In the genomic region with DNA sequence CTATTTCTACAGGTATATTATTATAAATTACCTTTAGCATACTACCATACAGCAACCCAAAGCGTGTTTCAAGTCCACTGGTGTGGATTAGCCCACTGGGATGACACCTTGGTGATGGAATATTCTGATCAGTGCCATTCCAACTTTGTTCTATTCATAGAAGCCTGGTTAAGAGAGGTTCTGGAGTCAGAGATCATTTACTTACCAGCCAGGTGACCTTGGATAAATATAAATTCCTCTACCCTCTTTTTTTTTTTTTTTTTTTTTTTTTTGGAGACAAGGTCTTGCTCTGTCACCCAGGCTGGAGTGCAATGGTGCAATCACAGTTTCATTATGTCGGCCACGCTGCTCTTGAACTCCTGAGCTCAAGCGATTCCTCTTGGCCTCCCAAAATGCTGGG, we compare ENCODE assay signal across 31 cellular contexts. TPM values are rescaled to one million over a fixed set of nuclear protein-coding genes. Genes with fewer than 3 reads are reported as not detected.
"Had no signal": no experiment of that assay in that cellular context is flagged by ENCODE, and none has a peak within 500 bp of the region (broad histone marks: within the 10 kb centered on the region; RNA-seq: fewer than 3 reads in every experiment).

A gene (minus strand): TSS at position 101 of the 400 bp plus-strand sequence. CDS start 11,500 bp downstream, outside the sequence.

- ATAC-seq: stimulated activated effector memory CD8-positive, alpha-beta T cell treated with anti-CD3 and anti-CD28 coated beads, Interleukin-12 subunit alpha, Interleukin-12 subunit beta, amount 100 ng/mL, for 72 hours; stimulated activated memory B cell treated with anti-CD40 and anti-IgM and Interleukin-4, amounts not matched to agents 10 μg/mL and 1 μg/mL and 100 μg/mL, for 72 hours; stimulated activated naive B cell treated with anti-CD40 and anti-IgM and Interleukin-4, amounts not matched to agents 10 μg/mL and 1 μg/mL and 100 μg/mL, for 72 hours; stimulated activated naive CD8-positive, alpha-beta T cell treated with anti-CD3 and anti-CD28 coated beads, Interleukin-15, amount 100 ng/mL, for 72 hours; stimulated activated naive CD8-positive, alpha-beta T cell treated with anti-CD3 and anti-CD28 coated beads, Interleukin-15, Interleukin-2, amounts not matched to agents 100 U/mL and 50 U/mL, for 24 hours; upper lobe of right lung had no signal

- H3K9me3 ChIP-seq: suprapubic skin, thoracic aorta, thyroid gland, upper lobe of right lung, uterus, vagina had no signal

- H3K27me3 Mint-ChIP-seq: stimulated activated memory B cell treated with anti-CD40 and anti-IgM and Interleukin-4, amounts not matched to agents 10 μg/mL and 1 μg/mL and 100 μg/mL, for 72 hours; stimulated activated naive B cell treated with anti-CD40 and anti-IgM and Interleukin-4, amounts not matched to agents 10 μg/mL and 1 μg/mL and 100 μg/mL, for 72 hours; stimulated activated naive CD8-positive, alpha-beta T cell treated with anti-CD3 and anti-CD28 coated beads, Interleukin-15, amount 100 ng/mL, for 72 hours; stimulated activated naive CD8-positive, alpha-beta T cell treated with anti-CD3 and anti-CD28 coated beads, Interleukin-15, Interleukin-2, amounts not matched to agents 100 ng/mL and 50 ng/mL, for 24 hours; type B pancreatic cell had no signal

- H3K36me3 Mint-ChIP-seq: stimulated activated effector memory CD8-positive, alpha-beta T cell treated with anti-CD3 and anti-CD28 coated beads, Interleukin-12 subunit alpha, Interleukin-12 subunit beta, amount 100 ng/mL, for 72 hours; type B pancreatic cell had no signal

- H3K4me3 Mint-ChIP-seq: stimulated activated effector memory CD8-positive, alpha-beta T cell treated with anti-CD3 and anti-CD28 coated beads, Interleukin-12 subunit alpha, Interleukin-12 subunit beta, amount 100 ng/mL, for 72 hours; stimulated activated memory B cell treated with anti-CD40 and anti-IgM and Interleukin-4, amounts not matched to agents 10 μg/mL and 1 μg/mL and 100 μg/mL, for 72 hours; stimulated activated naive B cell treated with anti-CD40 and anti-IgM and Interleukin-4, amounts not matched to agents 10 μg/mL and 1 μg/mL and 100 μg/mL, for 72 hours; stimulated activated naive CD8-positive, alpha-beta T cell treated with anti-CD3 and anti-CD28 coated beads, Interleukin-15, amount 100 ng/mL, for 72 hours; stimulated activated naive CD8-positive, alpha-beta T cell treated with anti-CD3 and anti-CD28 coated beads, Interleukin-15, Interleukin-2, amounts not matched to agents 100 ng/mL and 50 ng/mL, for 24 hours; type B pancreatic cell had no signal

- H3K4me1 ChIP-seq: stomach, suprapubic skin, thyroid gland, tibial artery, tibial nerve, transverse colon, upper lobe of left lung, upper lobe of right lung, uterus, vagina had no signal

- DNase-seq: stimulated activated CD4-positive, alpha-beta T cell treated with anti-CD3 and anti-CD28 coated beads, Interleukin-2, amount 100 ng/mL, for 48 hours; stimulated activated CD4-positive, alpha-beta T cell treated with anti-CD3 and anti-CD28 coated beads, Interleukin-4, amount 100 ng/mL, for 1 hour; stimulated activated CD4-positive, alpha-beta T cell treated with anti-CD3 and anti-CD28 coated beads, Interleukin-4, amount 100 ng/mL, for 24 hours; stimulated activated CD4-positive, alpha-beta T cell treated with anti-CD3 and anti-CD28 coated beads, Interleukin-4, amount 100 ng/mL, for 4 hours; stimulated activated CD8-positive, alpha-beta memory T cell treated with anti-CD3 and anti-CD28 coated beads, Interleukin-4, amount 100 ng/mL, for 48 hours; stimulated activated naive B cell treated with anti-CD40 and anti-IgM and Interleukin-4, amounts not matched to agents 10 μg/mL and 1 μg/mL and 100 μg/mL, for 72 hours; stimulated activated naive CD4-positive, alpha-beta T cell; stimulated activated naive CD4-positive, alpha-beta T cell treated with Interleukin-2 at 50 U/mL for 16 hours; stimulated activated naive CD8-positive, alpha-beta T cell treated with anti-CD3 and anti-CD28 coated beads, Interleukin-15, amount 100 ng/mL, for 72 hours; stimulated activated naive CD8-positive, alpha-beta T cell treated with anti-CD3 and anti-CD28 coated beads, Interleukin-15, Interleukin-2, amounts not matched to agents 100 U/mL and 50 U/mL, for 24 hours; stomach; substantia nigra; thyroid gland; tibial artery; transverse colon; trophoblast cell; upper lobe of left lung; upper lobe of right lung; uterus had no signal

- H3K36me3 ChIP-seq: stomach, suprapubic skin, thoracic aorta, thyroid gland, tibial artery, tibial nerve, transverse colon, upper lobe of left lung, upper lobe of right lung, uterus, vagina had no signal

- H3K27ac Mint-ChIP-seq: stimulated activated effector memory CD8-positive, alpha-beta T cell treated with anti-CD3 and anti-CD28 coated beads, Interleukin-12 subunit alpha, Interleukin-12 subunit beta, amount 100 ng/mL, for 72 hours; stimulated activated memory B cell treated with anti-CD40 and anti-IgM and Interleukin-4, amounts not matched to agents 10 μg/mL and 1 μg/mL and 100 μg/mL, for 72 hours; stimulated activated naive B cell treated with anti-CD40 and anti-IgM and Interleukin-4, amounts not matched to agents 10 μg/mL and 1 μg/mL and 100 μg/mL, for 72 hours; stimulated activated naive CD8-positive, alpha-beta T cell treated with anti-CD3 and anti-CD28 coated beads, Interleukin-15, amount 100 ng/mL, for 72 hours; stimulated activated naive CD8-positive, alpha-beta T cell treated with anti-CD3 and anti-CD28 coated beads, Interleukin-15, Interleukin-2, amounts not matched to agents 100 ng/mL and 50 ng/mL, for 24 hours; type B pancreatic cell had no signal

- H3K4me1 Mint-ChIP-seq: stimulated activated effector memory CD8-positive, alpha-beta T cell treated with anti-CD3 and anti-CD28 coated beads, Interleukin-12 subunit alpha, Interleukin-12 subunit beta, amount 100 ng/mL, for 72 hours; stimulated activated memory B cell treated with anti-CD40 and anti-IgM and Interleukin-4, amounts not matched to agents 10 μg/mL and 1 μg/mL and 100 μg/mL, for 72 hours; stimulated activated naive CD8-positive, alpha-beta T cell treated with anti-CD3 and anti-CD28 coated beads, Interleukin-15, amount 100 ng/mL, for 72 hours had no signal

- H3K4me3 ChIP-seq: stomach, suprapubic skin, thoracic aorta, thyroid gland, tibial artery, tibial nerve, transverse colon, upper lobe of left lung, upper lobe of right lung, uterus, vagina had no signal

- H3K27ac ChIP-seq: stomach, suprapubic skin, thoracic aorta, thyroid gland, tibial artery, tibial nerve, transverse colon, upper lobe of left lung, upper lobe of right lung, uterus, vagina had no signal

- H3K27me3 ChIP-seq: stomach, suprapubic skin, thyroid gland, tibial artery, tibial nerve, transverse colon, upper lobe of left lung, upper lobe of right lung, uterus, vagina had no signal

- FAIRE-seq: urothelium cell line had no signal

- H3K9me3 Mint-ChIP-seq: stimulated activated memory B cell treated with anti-CD40 and anti-IgM and Interleukin-4, amounts not matched to agents 10 μg/mL and 1 μg/mL and 100 μg/mL, for 72 hours; stimulated activated naive B cell treated with anti-CD40 and anti-IgM and Interleukin-4, amounts not matched to agents 10 μg/mL and 1 μg/mL and 100 μg/mL, for 72 hours; stimulated activated naive CD8-positive, alpha-beta T cell treated with anti-CD3 and anti-CD28 coated beads, Interleukin-15, amount 100 ng/mL, for 72 hours; stimulated activated naive CD8-positive, alpha-beta T cell treated with anti-CD3 and anti-CD28 coated beads, Interleukin-15, Interleukin-2, amounts not matched to agents 100 ng/mL and 50 ng/mL, for 24 hours; type B pancreatic cell had no signal

RNA-seq across cellular contexts. Expression of the gene that starts here (rescaled TPM):
- total RNA-seq: stomach, subcutaneous adipose tissue, suprapubic skin, thoracic aorta, thyroid gland, tibial nerve, transverse colon, upper lobe of right lung, ureter, urinary bladder, uterus, vagina had no signal
- polyA plus RNA-seq: stomach, urinary bladder had no signal
